In genomic region chr14:92531151-92531873, GRCh38 we compare ENCODE assay signal across 8 cellular contexts. TPM values are rescaled to one million over a fixed set of nuclear protein-coding genes. Genes with fewer than 3 reads are reported as not detected.
DNase-seq lines count a peak whose midpoint lies in the region; ATAC-seq and TF ChIP-seq lines count a peak whose summit lies in the region.

No MANE protein-coding gene starts in this region.

- H3K9me3 ChIP-seq in CD4-positive, CD25-positive, alpha-beta regulatory T cell (ENCODE audit: control insufficient read depth in 2 of 2, low read length in 2 of 2), result no peaks in the 10 kb centered on the region
- no peaks in the 10 kb centered on the region for H3K9me3 ChIP-seq in sigmoid colon
- no peaks in the 10 kb centered on the region for H3K9me3 ChIP-seq in MG63
- H3K9me3 ChIP-seq in ovary, result no peaks in the 10 kb centered on the region

- H3K27me3 Mint-ChIP-seq in CD4-positive, CD25-positive, alpha-beta regulatory T cell, result no peaks in the 10 kb centered on the region
- peaks cover 3% of the 10 kb centered on the region for H3K27me3 Mint-ChIP-seq in activated naive CD4-positive, alpha-beta T cell treated with anti-CD3 and anti-CD28 coated beads for 36 hours (ENCODE audit: low read depth)

- peaks cover 7 to 44% (median 22%) of the 10 kb centered on the region in 4 donors for H3K4me1 Mint-ChIP-seq in CD4-positive, CD25-positive, alpha-beta regulatory T cell
- peaks cover 68% of the 10 kb centered on the region for H3K4me1 Mint-ChIP-seq in activated naive CD4-positive, alpha-beta T cell treated with anti-CD3 and anti-CD28 coated beads for 36 hours (ENCODE audit: low read depth)

- DNase-seq in CD4-positive, CD25-positive, alpha-beta regulatory T cell, result peak in 2 of 3 donors; percentile 16 to 38
- DNase-seq in KG1 (lab: John Stamatoyannopoulos, UW) (peak; percentile 52), sigmoid colon (peak; percentile 63), MG63 (no peak), NCI-H2171 treated with DMSO at 0.1 percent for 48 hours (lab: John Stamatoyannopoulos, UW) (no peak), T1000 (lab: John Stamatoyannopoulos, UW) (no peak), ovary (no peak)
- DNase-seq in activated naive CD4-positive, alpha-beta T cell treated with anti-CD3 and anti-CD28 coated beads for 36 hours, result peak; percentile 62

- CTCF ChIA-PET in activated naive CD4-positive, alpha-beta T cell treated with anti-CD3 and anti-CD28 coated beads for 36 hours (lab: Charles Lee), result interaction anchor here (0.5 to 1.9 kb wide), 3 partner anchors 150 to 465 kb away, joined by 3 to 4 read pairs (median 3); no protein-coding TSS in a partner anchor

- H3K4me3 Mint-ChIP-seq in CD4-positive, CD25-positive, alpha-beta regulatory T cell, result peak overlapping the region in 2 of 4 donors; percentile 12 to 38
- H3K4me3 Mint-ChIP-seq in activated naive CD4-positive, alpha-beta T cell treated with anti-CD3 and anti-CD28 coated beads for 36 hours, result peak overlapping the region; percentile 25

- TF ChIP-seq EP300 in sigmoid colon (IDR thresholded peaks at IDR 0.05) (no peak), ovary (IDR thresholded peaks at IDR 0.05) (no peak)

- intact Hi-C loops in activated naive CD4-positive, alpha-beta T cell treated with anti-CD3 and anti-CD28 coated beads for 36 hours (cut with micrococcal nuclease), result loop anchor here (2.0 to 5.0 kb wide), 2 partner anchors 19 to 121 kb away; partner anchors contain the start of gene RIN3
- intact Hi-C loops in sigmoid colon (cut with DNase I), result no loop called here
- intact Hi-C loops in ovary (cut with DNase I), result no loop called here

- no peaks in the 10 kb centered on the region for H3K36me3 Mint-ChIP-seq in CD4-positive, CD25-positive, alpha-beta regulatory T cell
- H3K36me3 Mint-ChIP-seq in activated naive CD4-positive, alpha-beta T cell treated with anti-CD3 and anti-CD28 coated beads for 36 hours (ENCODE audit: low read depth), result no peaks in the 10 kb centered on the region

- ATAC-seq in CD4-positive, CD25-positive, alpha-beta regulatory T cell (ENCODE audit: low read depth in 2 of 2), result peak; percentile 67 to 72

- no peak overlapping the region for H3K4me3 ChIP-seq in CD4-positive, CD25-positive, alpha-beta regulatory T cell (ENCODE audit: low read depth, low read length)
- H3K4me3 ChIP-seq in sigmoid colon (no peak overlapping the region), MG63 (no peak overlapping the region), ovary (no peak overlapping the region)

- no peak overlapping the region for H3K27ac ChIP-seq in CD4-positive, CD25-positive, alpha-beta regulatory T cell (ENCODE audit: insufficient read depth, low read length, poor library complexity, severe bottlenecking)
- H3K27ac ChIP-seq in sigmoid colon (peak overlapping the region in 2 of 4 donors; percentile 67 to 85), ovary (no peak overlapping the region)

- no peaks in the 10 kb centered on the region for H3K27me3 ChIP-seq in CD4-positive, CD25-positive, alpha-beta regulatory T cell (ENCODE audit: control insufficient read depth, insufficient read depth, low read length)
- no peaks in the 10 kb centered on the region for H3K27me3 ChIP-seq in sigmoid colon
- H3K27me3 ChIP-seq in MG63, result no peaks in the 10 kb centered on the region
- H3K27me3 ChIP-seq in ovary, result no peaks in the 10 kb centered on the region

- H3K9me3 Mint-ChIP-seq in CD4-positive, CD25-positive, alpha-beta regulatory T cell, result no peaks in the 10 kb centered on the region
- H3K9me3 Mint-ChIP-seq in activated naive CD4-positive, alpha-beta T cell treated with anti-CD3 and anti-CD28 coated beads for 36 hours, result peaks cover 1% of the 10 kb centered on the region

- peak overlapping the region in 1 of 3 donors; percentile 62 for H3K27ac Mint-ChIP-seq in CD4-positive, CD25-positive, alpha-beta regulatory T cell
- H3K27ac Mint-ChIP-seq in activated naive CD4-positive, alpha-beta T cell treated with anti-CD3 and anti-CD28 coated beads for 36 hours, result peak overlapping the region; percentile 85

- TF ChIP-seq POLR2A in sigmoid colon (IDR thresholded peaks at IDR 0.05) (no peak), ovary (IDR thresholded peaks at IDR 0.05) (no peak)

- no peaks in the 10 kb centered on the region for H3K36me3 ChIP-seq in CD4-positive, CD25-positive, alpha-beta regulatory T cell (ENCODE audit: control insufficient read depth, insufficient read depth, low read length)
- no peaks in the 10 kb centered on the region for H3K36me3 ChIP-seq in sigmoid colon
- H3K36me3 ChIP-seq in MG63, result no peaks in the 10 kb centered on the region
- H3K36me3 ChIP-seq in ovary, result no peaks in the 10 kb centered on the region

- WGBS in sigmoid colon, 2 donors, result 70 to 81% methylated on average over 14 of the region's 14 CpGs
- WGBS in ovary, 3 donors, result 84 to 96% (median 92%) methylated on average over 14 of the region's 14 CpGs

- TF ChIP-seq CTCF in sigmoid colon (IDR thresholded peaks at IDR 0.05) (no peak), ovary (IDR thresholded peaks at IDR 0.05) (no peak)

- peaks cover 10% of the 10 kb centered on the region for H3K4me1 ChIP-seq in CD4-positive, CD25-positive, alpha-beta regulatory T cell (ENCODE audit: control insufficient read depth, insufficient read depth, low read length, poor library complexity, severe bottlenecking)
- peaks cover 0 to 86% (median 44%) of the 10 kb centered on the region in 4 donors for H3K4me1 ChIP-seq in sigmoid colon
- peaks cover 3% of the 10 kb centered on the region for H3K4me1 ChIP-seq in ovary (ENCODE audit: insufficient read depth)

RNA-seq across cellular contexts. Expression of gene RIN3, which starts 17.7 kb away (rescaled TPM):
- 120 TPM for total RNA-seq in CD4-positive, CD25-positive, alpha-beta regulatory T cell
- polyA plus RNA-seq in CD4-positive, CD25-positive, alpha-beta regulatory T cell, result 10 to 100 TPM; 21.0 to 25.7 (median 23.1) TPM
- 10 to 100 TPM; 15.8 to 16.0 TPM for total RNA-seq in activated naive CD4-positive, alpha-beta T cell treated with anti-CD3 and anti-CD28 coated beads for 36 hours
- total RNA-seq in sigmoid colon (10 to 100 TPM; 12.7 to 31.8 (median 23.0) TPM), ovary (10 to 100 TPM in 5 of 7 donors, 1 to 10 TPM in 2; 6.2 to 27.9 (median 17.0) TPM)
- polyA plus RNA-seq in sigmoid colon (10 to 100 TPM in 1 of 3 donors, 1 to 10 TPM in 2; 6.0 to 19.2 (median 7.4) TPM), ovary (1 to 10 TPM; 3.8 to 8.1 TPM)
- total RNA-seq in MG63 (2014; rRNA removed; shearing (Covaris generic); ENCODE audit: low replicate concordance), result 1.4 and 2.2 TPM in 2 replicates

Comparison
In these comparisons a context has a peak if more than half of its experiments do, and no peak if none do; other contexts are left out.
1. DNase-seq: peak in CD4-positive, CD25-positive, alpha-beta regulatory T cell (2 of 3), KG1 (single experiment), activated naive CD4-positive, alpha-beta T cell treated with anti-CD3 and anti-CD28 coated beads for 36 hours (single experiment) and sigmoid colon (single experiment); none in MG63 (single experiment), NCI-H2171 treated with DMSO at 0.1 percent for 48 hours (single experiment), T1000 (single experiment) and ovary (0 of 5).